ENCODE assay signal across 9 cellular contexts in the genomic region with DNA sequence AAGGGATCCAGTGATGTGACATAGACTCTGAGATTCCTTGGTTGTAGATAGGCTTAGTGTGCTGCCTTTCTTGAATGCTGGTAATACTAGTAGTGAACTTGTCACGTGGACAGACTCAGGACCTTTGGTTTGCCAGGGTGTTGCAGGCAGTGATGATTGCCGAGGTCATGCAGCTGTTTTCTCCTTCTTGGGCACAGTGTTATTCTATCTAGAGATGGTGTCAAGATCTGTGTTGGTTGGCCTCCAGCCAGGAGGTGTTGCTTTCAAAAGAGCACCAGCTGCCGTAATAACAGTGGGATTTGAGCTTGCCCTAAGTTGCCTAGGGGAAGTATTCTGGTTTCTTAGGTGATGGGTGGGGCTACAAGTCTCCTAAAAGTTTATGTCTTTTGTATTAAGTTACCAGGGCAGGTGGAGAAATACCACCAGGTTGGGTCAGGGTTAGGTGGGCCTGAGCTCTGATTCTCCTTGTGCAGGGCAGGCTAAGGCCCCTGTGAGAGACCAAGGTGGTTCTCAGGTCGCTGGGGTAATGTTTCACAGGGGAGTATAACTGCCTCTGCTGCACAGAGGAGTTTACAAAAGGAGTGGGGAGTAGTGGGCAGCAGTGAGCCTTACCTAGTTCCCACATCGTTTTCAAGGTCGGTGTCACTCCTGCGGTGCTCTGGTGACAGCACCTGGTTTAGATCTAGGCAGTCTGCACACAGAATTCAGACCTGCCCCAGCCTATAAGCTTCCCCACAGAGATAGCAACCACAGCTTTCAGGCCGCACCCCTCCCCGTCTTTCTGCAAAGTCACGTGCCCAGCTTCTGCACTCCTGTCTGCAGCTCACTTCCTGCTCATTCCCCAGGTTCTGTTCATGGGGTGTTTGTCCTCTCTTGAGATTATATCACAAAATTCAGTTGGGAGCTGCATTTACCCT.
DNase-seq lines count a peak whose midpoint lies in the region; ATAC-seq and TF ChIP-seq lines count a peak whose summit lies in the region.
"Had no signal": no experiment of that assay in that cellular context is flagged by ENCODE, and none has a peak within 500 bp of the region (broad histone marks: within the 10 kb centered on the region; RNA-seq: fewer than 3 reads in every experiment).

No MANE protein-coding gene starts in this region.

- no peaks in the 10 kb centered on the region for H3K36me3 ChIP-seq in CD4-positive, CD25-positive, alpha-beta regulatory T cell (ENCODE audit: control insufficient read depth, insufficient read depth, low read length)
- H3K36me3 ChIP-seq in MM.1S (replicated peaks; ENCODE audit: insufficient read depth, low read length): no peaks in the 10 kb centered on the region
- H3K36me3 ChIP-seq in Caco-2 (ENCODE audit: control insufficient read depth, insufficient read depth, low read length): no peaks in the 10 kb centered on the region

- no TSS peak for BruUV-seq in Caco-2 (replicated peaks; lab: Mats Ljungman, UMichigan)

- H3K4me1 Mint-ChIP-seq in CD4-positive, CD25-positive, alpha-beta regulatory T cell: peaks cover 21 to 51% (median 30%) of the 10 kb centered on the region in 4 donors
- peaks cover 26% of the 10 kb centered on the region for H3K4me1 Mint-ChIP-seq in activated CD8-positive, alpha-beta memory T cell treated with anti-CD3 and anti-CD28 coated beads, Interleukin-2, amount 10 ng/mL, durations not matched to agents 7 days and 5 days
- H3K4me1 Mint-ChIP-seq in Caco-2 (ENCODE audit: low read depth, unreplicated experiment): no peaks in the 10 kb centered on the region

- H3K79me2 ChIP-seq in MM.1S (ENCODE audit: low read length): no peaks in the 10 kb centered on the region

- H4K20me1 ChIP-seq in MM.1S (ENCODE audit: insufficient read depth, low read length): no peaks in the 10 kb centered on the region

- H3K4me3 ChIP-seq in CD4-positive, CD25-positive, alpha-beta regulatory T cell (ENCODE audit: low read depth, low read length): peak overlapping the region; percentile 37
- H3K4me3 ChIP-seq in MM.1S (ENCODE audit: low read length) (peak overlapping the region; percentile 39), Caco-2 (ENCODE audit: low read depth, low read length) (no peak overlapping the region)
- H3K4me3 ChIP-seq: SK-N-MC had no signal

- H3K4me2 ChIP-seq in MM.1S (ENCODE audit: low read depth, low read length): peak overlapping the region; percentile 97

- peaks cover 0 to 7% (median 0%) of the 10 kb centered on the region in 7 donors for H3K9me3 Mint-ChIP-seq in CD4-positive, CD25-positive, alpha-beta regulatory T cell
- peaks cover 2% of the 10 kb centered on the region for H3K9me3 Mint-ChIP-seq in activated CD8-positive, alpha-beta memory T cell treated with anti-CD3 and anti-CD28 coated beads, Interleukin-2, amount 10 ng/mL, durations not matched to agents 7 days and 5 days (ENCODE audit: low read depth)
- no peaks in the 10 kb centered on the region for H3K9me3 Mint-ChIP-seq in Caco-2 (ENCODE audit: unreplicated experiment)

- POLR2A ChIA-PET in Caco-2 (lab: Charles Lee): no interaction called here

- H3K4me3 Mint-ChIP-seq in CD4-positive, CD25-positive, alpha-beta regulatory T cell: peak overlapping the region; percentile 51 to 83 (median 80)
- H3K4me3 Mint-ChIP-seq in activated CD8-positive, alpha-beta memory T cell treated with anti-CD3 and anti-CD28 coated beads, Interleukin-2, amount 10 ng/mL, durations not matched to agents 7 days and 5 days: peak overlapping the region; percentile 36
- H3K4me3 Mint-ChIP-seq in Caco-2 (ENCODE audit: unreplicated experiment): no peak overlapping the region

- CTCF ChIA-PET in activated CD8-positive, alpha-beta memory T cell treated with anti-CD3 and anti-CD28 coated beads, Interleukin-2, amount 10 ng/mL, durations not matched to agents 7 days and 5 days (lab: Charles Lee): interaction anchor here (0.8 to 1.9 kb wide), 4 partner anchors 25 to 71 kb away, joined by 3 to 9 read pairs (median 4); no protein-coding TSS in a partner anchor
- CTCF ChIA-PET in Caco-2 (lab: Charles Lee): interaction anchor here (0.5 kb wide), 1 partner anchor 408 kb away, joined by 3 read pairs; a partner anchor contains a TSS

- H3K4me1 ChIP-seq in CD4-positive, CD25-positive, alpha-beta regulatory T cell (ENCODE audit: control insufficient read depth, insufficient read depth, low read length, poor library complexity, severe bottlenecking): peaks cover 25% of the 10 kb centered on the region
- H3K4me1 ChIP-seq in MM.1S (ENCODE audit: low read length) (peaks cover 45% of the 10 kb centered on the region), Caco-2 (no peaks in the 10 kb centered on the region)

- no peaks in the 10 kb centered on the region for H3K27me3 ChIP-seq in CD4-positive, CD25-positive, alpha-beta regulatory T cell (ENCODE audit: control insufficient read depth, insufficient read depth, low read length)
- H3K27me3 ChIP-seq in MM.1S (replicated peaks; ENCODE audit: insufficient read depth, low read length) (no peaks in the 10 kb centered on the region), Caco-2 (replicated peaks; ENCODE audit: control insufficient read depth, insufficient read depth, low read length) (no peaks in the 10 kb centered on the region)

- no peaks in the 10 kb centered on the region for H3K9me3 ChIP-seq in CD4-positive, CD25-positive, alpha-beta regulatory T cell (ENCODE audit: control insufficient read depth in 2 of 2, low read length in 2 of 2)
- no peaks in the 10 kb centered on the region for H3K9me3 ChIP-seq in MM.1S (replicated peaks; ENCODE audit: insufficient read depth, low read length)
- no peaks in the 10 kb centered on the region for H3K9me3 ChIP-seq in Caco-2

- peaks cover 12% of the 10 kb centered on the region for H3K27me3 Mint-ChIP-seq in CD4-positive, CD25-positive, alpha-beta regulatory T cell
- H3K27me3 Mint-ChIP-seq in activated CD8-positive, alpha-beta memory T cell treated with anti-CD3 and anti-CD28 coated beads, Interleukin-2, amount 10 ng/mL, durations not matched to agents 7 days and 5 days: no peaks in the 10 kb centered on the region
- peaks cover 16% of the 10 kb centered on the region for H3K27me3 Mint-ChIP-seq in Caco-2 (ENCODE audit: insufficient read depth, unreplicated experiment)

- intact Hi-C loops in left colon (cut with DNase I, micrococcal nuclease): no loop called here
- intact Hi-C loops in Caco-2 (cut with micrococcal nuclease; ENCODE audit: unreplicated experiment): no loop called here
- intact Hi-C loops in posterior cingulate gyrus (cut with DNase I): no loop called here

- no peaks in the 10 kb centered on the region for H3K9me2 ChIP-seq in MM.1S (replicated peaks; ENCODE audit: insufficient read depth, low read length)

- TF ChIP-seq CTCF in MM.1S (IDR thresholded peaks at IDR 0.05; ENCODE audit: low read length) (no peak), Caco-2 (IDR thresholded peaks at IDR 0.05; ENCODE audit: insufficient read depth in 1 of 2, low read depth in 1 of 2, low read length in 1 of 2, severe bottlenecking in 1 of 2, unreplicated experiment in 1 of 2) (no peak)

- peak overlapping the region; percentile 92 to 99 (median 95) for H3K27ac Mint-ChIP-seq in CD4-positive, CD25-positive, alpha-beta regulatory T cell
- peak overlapping the region; percentile 83 for H3K27ac Mint-ChIP-seq in activated CD8-positive, alpha-beta memory T cell treated with anti-CD3 and anti-CD28 coated beads, Interleukin-2, amount 10 ng/mL, durations not matched to agents 7 days and 5 days
- H3K27ac Mint-ChIP-seq in Caco-2 (ENCODE audit: unreplicated experiment): no peak overlapping the region

- H3K9ac ChIP-seq in MM.1S (ENCODE audit: low read length): peak overlapping the region; percentile 47; the same call in 1 of the 2 replicates

- no peaks in the 10 kb centered on the region for H3K36me3 Mint-ChIP-seq in CD4-positive, CD25-positive, alpha-beta regulatory T cell
- H3K36me3 Mint-ChIP-seq in activated CD8-positive, alpha-beta memory T cell treated with anti-CD3 and anti-CD28 coated beads, Interleukin-2, amount 10 ng/mL, durations not matched to agents 7 days and 5 days: peaks cover 10% of the 10 kb centered on the region
- no peaks in the 10 kb centered on the region for H3K36me3 Mint-ChIP-seq in Caco-2 (ENCODE audit: insufficient read depth, unreplicated experiment)

- peak; percentile 98 for ATAC-seq in CD4-positive, CD25-positive, alpha-beta regulatory T cell (ENCODE audit: low read depth in 2 of 2)
- peak; percentile 94 for ATAC-seq in activated CD8-positive, alpha-beta memory T cell treated with anti-CD3 and anti-CD28 coated beads, Interleukin-2, amount 10 ng/mL, durations not matched to agents 7 days and 5 days
- ATAC-seq in left colon (peak; percentile 100), GM19023 (IDR thresholded peaks at IDR 0.05; ENCODE audit: unreplicated experiment) (no peak)

- peak overlapping the region; percentile 73 for H3K27ac ChIP-seq in CD4-positive, CD25-positive, alpha-beta regulatory T cell (ENCODE audit: insufficient read depth, low read length, poor library complexity, severe bottlenecking)
- peak overlapping the region; percentile 80 for H3K27ac ChIP-seq in MM.1S (ENCODE audit: low read length)
- H3K27ac ChIP-seq: SK-N-MC had no signal

- H3F3A ChIP-seq in MM.1S (ENCODE audit: insufficient read depth, low read length): peaks cover 34% of the 10 kb centered on the region

- DNase-seq in CD4-positive, CD25-positive, alpha-beta regulatory T cell: peak; percentile 38 to 91 (median 78)
- DNase-seq in MM.1S: peak; percentile 91
- DNase-seq in activated CD8-positive, alpha-beta memory T cell treated with anti-CD3 and anti-CD28 coated beads, Interleukin-2, amount 10 ng/mL, durations not matched to agents 7 days and 5 days: peak; percentile 88
- DNase-seq in left colon: peak; percentile 57 to 59
- peak; percentile 49 to 61 for DNase-seq in stimulated activated CD8-positive, alpha-beta memory T cell treated with anti-CD3 and anti-CD28 coated beads, Interleukin-7, amount 100 ng/mL, for 4 hours (ENCODE audit: low read depth in 2 of 2)
- no peak for DNase-seq in Caco-2
- no peak for DNase-seq in posterior cingulate gyrus

- H2AFZ ChIP-seq in MM.1S (ENCODE audit: low read length): peak overlapping the region; percentile 88

Comparison
In these comparisons a context has a peak if more than half of its experiments do, and no peak if none do; other contexts are left out.
1. DNase-seq: peak in CD4-positive, CD25-positive, alpha-beta regulatory T cell (3 of 3), MM.1S (single experiment), activated CD8-positive, alpha-beta memory T cell treated with anti-CD3 and anti-CD28 coated beads, Interleukin-2, amount 10 ng/mL, durations not matched to agents 7 days and 5 days (single experiment), left colon (2 of 2) and stimulated activated CD8-positive, alpha-beta memory T cell treated with anti-CD3 and anti-CD28 coated beads, Interleukin-7, amount 100 ng/mL, for 4 hours (2 of 2); none in Caco-2 (0 of 2) and posterior cingulate gyrus (0 of 10).